In genomic region chr17:28745052-28745776, GRCh38 we compare ENCODE assay signal across 8 cellular contexts. TPM values are rescaled to one million over a fixed set of nuclear protein-coding genes. Genes with fewer than 3 reads are reported as not detected.
A peak's percentile ranks its signal among the peaks of the same experiment; 100 is the strongest.
DNase-seq lines count a peak whose midpoint lies in the region; ATAC-seq and TF ChIP-seq lines count a peak whose summit lies in the region.

No MANE protein-coding gene starts in this region.

- peak overlapping the region; percentile 67 for H3K27ac ChIP-seq in CD4-positive, alpha-beta memory T cell (ENCODE audit: low read depth, low read length)
- H3K27ac ChIP-seq in HUES6 (ENCODE audit: low read depth, low read length) (peak overlapping the region; percentile 86), endodermal cell (ENCODE audit: low read depth, low read length) (peak overlapping the region; percentile 99)

- CTCF ChIA-PET in CD4-positive, alpha-beta memory T cell (lab: Charles Lee; ENCODE audit: partially characterized antibody), result interaction anchor here (0.7 to 13.1 kb wide), 6 partner anchors 15 to 220 kb away, joined by 3 to 492 read pairs (median 4); partner anchors contain the start of genes NEK8 and TLCD1

- no peaks in the 10 kb centered on the region for H3K9me3 ChIP-seq in CD4-positive, alpha-beta memory T cell (ENCODE audit: control insufficient read depth in 1 of 2, low read length in 2 of 2)
- no peaks in the 10 kb centered on the region for H3K9me3 ChIP-seq in HUES6 (ENCODE audit: control insufficient read depth, insufficient read depth, low read depth, low read length)
- no peaks in the 10 kb centered on the region for H3K9me3 ChIP-seq in endodermal cell (ENCODE audit: control insufficient read depth, low read length)

- DNase-seq in CD4-positive, alpha-beta memory T cell, result peak; percentile 25 to 59 (median 36)
- DNase-seq in SK-N-DZ (ENCODE audit: low spot score) (peak; percentile 53), endodermal cell (peak; percentile 82), medulla oblongata (ENCODE audit: extremely low spot score) (peak; percentile 94), superior temporal gyrus (ENCODE audit: extremely low spot score) (peak; percentile 91)

- H3K9me3 Mint-ChIP-seq in CD4-positive, alpha-beta memory T cell, result no peaks in the 10 kb centered on the region
- H3K9me3 Mint-ChIP-seq in endodermal cell, result no peaks in the 10 kb centered on the region

- no peaks in the 10 kb centered on the region for H3K27me3 ChIP-seq in CD4-positive, alpha-beta memory T cell (ENCODE audit: insufficient read depth, low read length)
- H3K27me3 ChIP-seq in HUES6 (ENCODE audit: control insufficient read depth, insufficient read depth, low read length) (no peaks in the 10 kb centered on the region), endodermal cell (ENCODE audit: control insufficient read depth, insufficient read depth, low read length, poor library complexity, severe bottlenecking) (no peaks in the 10 kb centered on the region)

- WGBS in endodermal cell (ENCODE audit: insufficient coverage in 1 of 2, insufficient read length in 1 of 2), 2 experiments, result 2% methylated on average over 9 to 27 of the region's 28 CpGs

- ATAC-seq in HG02763 (IDR thresholded peaks at IDR 0.05; ENCODE audit: unreplicated experiment) (no peak), GM21515 (IDR thresholded peaks at IDR 0.05; ENCODE audit: unreplicated experiment) (no peak)

- peak overlapping the region; percentile 90 to 98 (median 96) for H3K27ac Mint-ChIP-seq in CD4-positive, alpha-beta memory T cell
- H3K27ac Mint-ChIP-seq in endodermal cell, result peak overlapping the region; percentile 99

- H3K27me3 Mint-ChIP-seq in CD4-positive, alpha-beta memory T cell, result no peaks in the 10 kb centered on the region
- H3K27me3 Mint-ChIP-seq in endodermal cell (ENCODE audit: insufficient read depth), result no peaks in the 10 kb centered on the region

- peak overlapping the region; percentile 64 to 81 for H3K4me3 ChIP-seq in CD4-positive, alpha-beta memory T cell (ENCODE audit: low read length in 2 of 2)
- H3K4me3 ChIP-seq in HUES6 (ENCODE audit: low read depth, low read length), result peak overlapping the region; percentile 71
- peak overlapping the region; percentile 99 for H3K4me3 ChIP-seq in endodermal cell (ENCODE audit: low read length)

- intact Hi-C loops in CD4-positive, alpha-beta memory T cell (cut with micrococcal nuclease), result no loop called here

- peaks cover 0 to 21% of the 10 kb centered on the region in 2 donors for H3K36me3 Mint-ChIP-seq in CD4-positive, alpha-beta memory T cell
- peaks cover 33% of the 10 kb centered on the region for H3K36me3 Mint-ChIP-seq in endodermal cell (ENCODE audit: low read depth)

- H3K4me3 Mint-ChIP-seq in CD4-positive, alpha-beta memory T cell, result peak overlapping the region; percentile 87 to 92 (median 90)
- peak overlapping the region; percentile 93 for H3K4me3 Mint-ChIP-seq in endodermal cell

- TF ChIP-seq CTCF in endodermal cell (conservative IDR thresholded peaks at IDR 0.05), result no peak

- peaks cover 28% of the 10 kb centered on the region for H3K4me1 ChIP-seq in CD4-positive, alpha-beta memory T cell (ENCODE audit: insufficient read depth, low read length)
- H3K4me1 ChIP-seq in HUES6 (ENCODE audit: control insufficient read depth, insufficient read depth, low read length) (peaks cover 34% of the 10 kb centered on the region), endodermal cell (ENCODE audit: control insufficient read depth, insufficient read depth, low read length) (peaks cover 12% of the 10 kb centered on the region)

- POLR2A ChIA-PET in CD4-positive, alpha-beta memory T cell (lab: Charles Lee; ENCODE audit: partially characterized antibody), result interaction anchor here (0.8 to 19.4 kb wide), 11 partner anchors 10 to 207 kb away, joined by 3 to 528 read pairs (median 4); partner anchors contain the start of genes BLTP2, NEK8, PHF12 and PROCA1

- H3K4me1 Mint-ChIP-seq in CD4-positive, alpha-beta memory T cell, result peaks cover 8 to 27% (median 18%) of the 10 kb centered on the region in 4 donors
- peaks cover 9% of the 10 kb centered on the region for H3K4me1 Mint-ChIP-seq in endodermal cell

- H3K9ac ChIP-seq in HUES6 (ENCODE audit: low read length) (peak overlapping the region; percentile 98), endodermal cell (ENCODE audit: extremely low read depth, low read length, poor library complexity, severe bottlenecking) (peak overlapping the region; percentile 100)

- H3K36me3 ChIP-seq in CD4-positive, alpha-beta memory T cell (ENCODE audit: insufficient read depth, low read length), result peaks cover 23% of the 10 kb centered on the region
- H3K36me3 ChIP-seq in HUES6 (ENCODE audit: control insufficient read depth, insufficient read depth, low read length) (peaks cover 63% of the 10 kb centered on the region), endodermal cell (ENCODE audit: control insufficient read depth, insufficient read depth, low read length) (peaks cover 45% of the 10 kb centered on the region)

RNA-seq across cellular contexts. Expression of gene TRAF4, which starts 1.4 kb away (rescaled TPM):
- total RNA-seq in CD4-positive, alpha-beta memory T cell, result 10 to 100 TPM; 31.2 to 32.9 TPM
- polyA plus RNA-seq in CD4-positive, alpha-beta memory T cell, result 1 to 10 TPM in 1 of 2 donors, under 1 TPM in 1; 0.61 to 2.5 TPM
- polyA plus RNA-seq in SK-N-DZ (2014; cell fraction: cytosol; rRNA removed), result 125 and 130 TPM in 2 replicates
- 171 and 225 TPM in 2 replicates for polyA plus RNA-seq in SK-N-DZ (2014; cell fraction: nucleus; rRNA removed)
- 100 to 1,000 TPM; 168 to 169 TPM for total RNA-seq in endodermal cell
- polyA plus RNA-seq in endodermal cell (2013, experiment 1 of 2), result 118 TPM
- 106 TPM for polyA plus RNA-seq in endodermal cell (2013, experiment 2 of 2)

RNA-seq across cellular contexts. Expression of gene NEK8, which starts 16.6 kb away (rescaled TPM):
- total RNA-seq in CD4-positive, alpha-beta memory T cell, result 10 to 100 TPM; 11.4 to 13.8 TPM
- 1 to 10 TPM; 1.9 to 4.5 TPM for polyA plus RNA-seq in CD4-positive, alpha-beta memory T cell
- polyA plus RNA-seq in SK-N-DZ (2014; cell fraction: cytosol; rRNA removed), result 1.6 and 6.7 TPM in 2 replicates
- 3.6 and 8.4 TPM in 2 replicates for polyA plus RNA-seq in SK-N-DZ (2014; cell fraction: nucleus; rRNA removed)
- total RNA-seq in endodermal cell, result 10 to 100 TPM; 11.2 to 15.7 TPM
- polyA plus RNA-seq in endodermal cell (2013, experiment 1 of 2), result 5.7 TPM
- polyA plus RNA-seq in endodermal cell (2013, experiment 2 of 2), result 5.5 TPM

RNA-seq across cellular contexts. Expression of gene TLCD1, which starts 19.2 kb away (rescaled TPM):
- total RNA-seq in CD4-positive, alpha-beta memory T cell, result 1 to 10 TPM; 1.0 to 2.2 TPM
- under 1 TPM in 1 of 2 donors, not detected in 1; 0.52 TPM for polyA plus RNA-seq in CD4-positive, alpha-beta memory T cell
- 8.8 and 11.8 TPM in 2 replicates for polyA plus RNA-seq in SK-N-DZ (2014; cell fraction: cytosol; rRNA removed)
- polyA plus RNA-seq in SK-N-DZ (2014; cell fraction: nucleus; rRNA removed), result 7.4 and 7.6 TPM in 2 replicates
- 10 to 100 TPM; 17.0 to 22.9 TPM for total RNA-seq in endodermal cell
- polyA plus RNA-seq in endodermal cell (2013, experiment 1 of 2), result 8.3 TPM
- 7.2 TPM for polyA plus RNA-seq in endodermal cell (2013, experiment 2 of 2)

RNA-seq across cellular contexts. Expression of gene RPL23A, which starts 25.4 kb away (rescaled TPM):
- 1,000 to 10,000 TPM; 3,285 to 3,424 TPM for total RNA-seq in CD4-positive, alpha-beta memory T cell
- 1,000 to 10,000 TPM; 5,402 to 5,583 TPM for polyA plus RNA-seq in CD4-positive, alpha-beta memory T cell
- 1,168 and 1,695 TPM in 2 replicates for polyA plus RNA-seq in SK-N-DZ (2014; cell fraction: cytosol; rRNA removed)
- polyA plus RNA-seq in SK-N-DZ (2014; cell fraction: nucleus; rRNA removed), result 853 and 1,299 TPM in 2 replicates
- total RNA-seq in endodermal cell, result 1,000 to 10,000 TPM; 1,639 TPM
- 2,129 TPM for polyA plus RNA-seq in endodermal cell (2013, experiment 1 of 2)
- 2,042 TPM for polyA plus RNA-seq in endodermal cell (2013, experiment 2 of 2)

RNA-seq across cellular contexts. Expression of gene RAB34, which starts 27.5 kb away (rescaled TPM):
- 1 to 10 TPM; 4.0 to 6.3 TPM for total RNA-seq in CD4-positive, alpha-beta memory T cell
- 1 to 10 TPM; 3.0 to 8.7 TPM for polyA plus RNA-seq in CD4-positive, alpha-beta memory T cell
- polyA plus RNA-seq in SK-N-DZ (2014; cell fraction: cytosol; rRNA removed), result 50.8 and 51.5 TPM in 2 replicates
- polyA plus RNA-seq in SK-N-DZ (2014; cell fraction: nucleus; rRNA removed), result 124 and 148 TPM in 2 replicates
- total RNA-seq in endodermal cell, result 100 to 1,000 TPM; 111 to 112 TPM
- polyA plus RNA-seq in endodermal cell (2013, experiment 1 of 2), result 92.9 TPM
- polyA plus RNA-seq in endodermal cell (2013, experiment 2 of 2), result 105 TPM

Comparison
In these comparisons a context has a peak if more than half of its experiments do, and no peak if none do; other contexts are left out.
1. DNase-seq: peak in every context shown above with its lines; median percentile 94 in medulla oblongata; 91 in superior temporal gyrus; 82 in endodermal cell; 53 in SK-N-DZ; 36 in CD4-positive, alpha-beta memory T cell.
2. RNA of gene TRAF4, which starts 1.4 kb away (total RNA-seq): 168 to 169 TPM in endodermal cell; 31.2 to 32.9 TPM in CD4-positive, alpha-beta memory T cell; every median in the first group is over 4 times any median in the second.
3. RNA of gene TLCD1, which starts 19.2 kb away (total RNA-seq): 17.0 to 22.9 TPM in endodermal cell; 1.0 to 2.2 TPM in CD4-positive, alpha-beta memory T cell; every median in the first group is over 4 times any median in the second.
4. Peak in every context shown above with its lines, with median percentiles within 50 percentile points of each other: H3K27ac ChIP-seq and H3K4me3 ChIP-seq.